ENCODE assay signal across 8 cellular contexts in genomic region chr3:136194409-136195257, GRCh38. TPM values are rescaled to one million over a fixed set of nuclear protein-coding genes. Genes with fewer than 3 reads are reported as not detected.
A peak's percentile ranks its signal among the peaks of the same experiment; 100 is the strongest.
DNase-seq lines count a peak whose midpoint lies in the region; ATAC-seq lines count a peak whose summit lies in the region.

No MANE protein-coding gene starts in this region.

- H3K4me3 Mint-ChIP-seq in activated naive CD8-positive, alpha-beta T cell = peak overlapping the region; percentile 99

- H3K4me3 ChIP-seq in SJCRH30 (peak overlapping the region; percentile 95), skeletal muscle satellite cell (ENCODE audit: low read length) (peak overlapping the region; percentile 97)

- H3K27me3 ChIP-seq in SJCRH30 = no peaks in the 10 kb centered on the region
- H3K27me3 ChIP-seq in skeletal muscle satellite cell (ENCODE audit: control insufficient read depth, insufficient read depth, low read length) = no peaks in the 10 kb centered on the region

- peak overlapping the region; percentile 99 for H3K9ac ChIP-seq in skeletal muscle satellite cell (ENCODE audit: low read depth, low read length)

- H3K36me3 ChIP-seq in SJCRH30 = no peaks in the 10 kb centered on the region
- H3K36me3 ChIP-seq in skeletal muscle satellite cell (ENCODE audit: insufficient read depth, low read length) = peaks cover 8% of the 10 kb centered on the region

- H3K9me3 Mint-ChIP-seq in activated naive CD8-positive, alpha-beta T cell (ENCODE audit: low read depth) = no peaks in the 10 kb centered on the region

- no peaks in the 10 kb centered on the region for H3K4me1 ChIP-seq in SJCRH30
- peaks cover 29% of the 10 kb centered on the region for H3K4me1 ChIP-seq in skeletal muscle satellite cell (ENCODE audit: control insufficient read depth, insufficient read depth, low read length)

- H3K4me1 Mint-ChIP-seq in activated naive CD8-positive, alpha-beta T cell (ENCODE audit: low read depth) = peaks cover 57% of the 10 kb centered on the region

- H3K27ac ChIP-seq in SJCRH30 = peak overlapping the region; percentile 97

- no peaks in the 10 kb centered on the region for H3K9me3 ChIP-seq in SJCRH30 (replicated peaks)
- H3K9me3 ChIP-seq in skeletal muscle satellite cell (replicated peaks; ENCODE audit: low read length) = no peaks in the 10 kb centered on the region

- H3K4me2 ChIP-seq in skeletal muscle satellite cell (ENCODE audit: low read length) = peak overlapping the region; percentile 97

- no peaks in the 10 kb centered on the region for H3K27me3 Mint-ChIP-seq in activated naive CD8-positive, alpha-beta T cell

- peak overlapping the region; percentile 99 for H3K27ac Mint-ChIP-seq in activated naive CD8-positive, alpha-beta T cell

- intact Hi-C loops in left cardiac atrium (cut with DNase I) = loop anchor here in 1 of 2 donors (5.0 to 10.0 kb wide), 2 partner anchors 50 to 112 kb away; no protein-coding TSS in a partner anchor

- ATAC-seq in left cardiac atrium = no peak
- no peak for ATAC-seq in HG03097 (IDR thresholded peaks at IDR 0.05; ENCODE audit: low FRiP score, unreplicated experiment)
- no peak for ATAC-seq in HG03460 (IDR thresholded peaks at IDR 0.05; ENCODE audit: unreplicated experiment)

- DNase-seq in DMS 273 (lab: John Stamatoyannopoulos, UW; ENCODE audit: unreplicated experiment) (peak; percentile 76), DMS 273 treated with DMSO at 0.1 percent for 48 hours (lab: John Stamatoyannopoulos, UW) (no peak), SJCRH30 (peak; percentile 50 to 68), left cardiac atrium (peak; percentile 39)

- H3K36me3 Mint-ChIP-seq in activated naive CD8-positive, alpha-beta T cell = peaks cover 9% of the 10 kb centered on the region

RNA-seq across cellular contexts. Expression of gene MSL2, which starts 1.5 kb away (rescaled TPM):
- total RNA-seq in SJCRH30 (2014; rRNA removed; shearing (Covaris generic)) = 23.5 and 26.2 TPM in 2 replicates
- total RNA-seq in left cardiac atrium = 10 to 100 TPM; 19.0 to 21.6 TPM
- 10.1 and 11.1 TPM in 2 replicates for total RNA-seq in skeletal muscle satellite cell (2012; rRNA removed)

RNA-seq across cellular contexts. Expression of gene PCCB, which starts 55.5 kb away (rescaled TPM):
- 40.3 and 43.1 TPM in 2 replicates for total RNA-seq in SJCRH30 (2014; rRNA removed; shearing (Covaris generic))
- 10 to 100 TPM; 67.7 to 70.8 TPM for total RNA-seq in left cardiac atrium
- total RNA-seq in skeletal muscle satellite cell (2012; rRNA removed) = 43.2 and 54.0 TPM in 2 replicates
